Comparison of ENCODE assay signal across 18 cellular contexts in genomic region chr1:32232558-32233304, GRCh38.
DNase-seq lines count a peak whose midpoint lies in the region; ATAC-seq and TF ChIP-seq lines count a peak whose summit lies in the region.
"Had no signal": no experiment of that assay in that cellular context is flagged by ENCODE, and none has a peak within 500 bp of the region (broad histone marks: within the 10 kb centered on the region; RNA-seq: fewer than 3 reads in every experiment).

No MANE protein-coding gene starts in this region.

- H3K4me3 ChIP-seq in HEK293 (ENCODE audit: low read depth, low read length): no peak overlapping the region

- no peak overlapping the region for H3K4me3 Mint-ChIP-seq in memory B cell
- H3K4me3 Mint-ChIP-seq: activated T-helper 1 cell treated with anti-CD3 and anti-CD28 coated beads, Interleukin-12 subunit alpha, Interleukin-12 subunit beta, Interleukin-2, Interleukin-4 antibody, amounts not matched to agents 30 ng/mL and 10 ng/mL and 1 ng/mL, durations not matched to agents 14 hours and 24 hours and 36 hours; dendritic cell treated with granulocyte-macrophage colony-stimulating factor and Interleukin-4, amounts not matched to agents 40 ng/mL and 50 ng/mL, for 4 days had no signal

- H3K27ac ChIP-seq in HEK293 (ENCODE audit: extremely low read depth, low read depth, low read length): no peak overlapping the region
- peak overlapping the region; percentile 65 for H3K27ac ChIP-seq in RWPE1
- H3K27ac ChIP-seq: neutrophil had no signal

- POLR2A ChIA-PET in HEK293 (lab: Yijun Ruan, JAX): interaction anchor here (0.8 kb wide), 1 partner anchor 86 kb away, joined by 3 read pairs; no protein-coding TSS in a partner anchor
- POLR2A ChIA-PET in RWPE1 (lab: Yijun Ruan, JAX; ENCODE audit: low non-redundant PET): interaction anchor here (0.8 kb wide), 1 partner anchor 9 kb away, joined by 3 read pairs; no protein-coding TSS in a partner anchor

- peaks cover 20% of the 10 kb centered on the region for H3K36me3 Mint-ChIP-seq in memory B cell

- H3K36me3 ChIP-seq in HEK293 (ENCODE audit: control insufficient read depth in 2 of 2, insufficient read depth in 1 of 2, low read length in 2 of 2): peaks cover 21 to 56% of the 10 kb centered on the region in 2 experiments

- H3K9me3 Mint-ChIP-seq in memory B cell: no peaks in the 10 kb centered on the region
- H3K9me3 Mint-ChIP-seq: activated T-helper 1 cell treated with anti-CD3 and anti-CD28 coated beads, Interleukin-12 subunit alpha, Interleukin-12 subunit beta, Interleukin-2, Interleukin-4 antibody, amounts not matched to agents 30 ng/mL and 10 ng/mL and 1 ng/mL, durations not matched to agents 14 hours and 24 hours and 36 hours; dendritic cell treated with granulocyte-macrophage colony-stimulating factor and Interleukin-4, amounts not matched to agents 40 ng/mL and 50 ng/mL, for 4 days; IgD-negative memory B cell had no signal

- DNase-seq in DMS79 treated with DMSO at 0.1 percent for 48 hours (lab: John Stamatoyannopoulos, UW): peak; percentile 89
- DNase-seq in RWPE1 (ENCODE audit: low spot score): no peak
- no peak for DNase-seq in memory B cell (ENCODE audit: low spot score in 2 of 2)
- DNase-seq in activated CD4-positive, alpha-beta T cell treated with anti-CD3 and anti-CD28 coated beads, Interleukin-2, amount 50 U/mL, for 1 hour: no peak
- no peak for DNase-seq in T-helper 2 cell
- DNase-seq: activated CD4-positive, alpha-beta T cell treated with anti-CD3 and anti-CD28 coated beads for 1 hour; hippocampal formation; NCI-H1694 treated with DMSO at 0.1 percent for 48 hours; NCI-H446; small intestine; stimulated activated CD4-positive, alpha-beta T cell treated with anti-CD3 and anti-CD28 coated beads, Interleukin-2, amount 100 ng/mL, for 48 hours; trophoblast cell had no signal

- H3K27me3 Mint-ChIP-seq in memory B cell: no peaks in the 10 kb centered on the region
- H3K27me3 Mint-ChIP-seq: dendritic cell treated with granulocyte-macrophage colony-stimulating factor and Interleukin-4, amounts not matched to agents 40 ng/mL and 50 ng/mL, for 4 days; IgD-negative memory B cell had no signal

- CTCF ChIA-PET in HEK293 (lab: Yijun Ruan, JAX): interaction anchor here (0.6 kb wide), 1 partner anchor 13 kb away, joined by 3 read pairs; no protein-coding TSS in a partner anchor
- CTCF ChIA-PET in RWPE1 (lab: Yijun Ruan, JAX): interaction anchor here (1.0 kb wide), 1 partner anchor 16 kb away, joined by 3 read pairs; no protein-coding TSS in a partner anchor

- no peaks in the 10 kb centered on the region for H3K4me1 ChIP-seq in HEK293 (ENCODE audit: control insufficient read depth, insufficient read depth, low read length)

- TF ChIP-seq CTCF in HEK293 (tag by site-specific recombination; IDR thresholded peaks at IDR 0.05) (no peak), RWPE1 (conservative IDR thresholded peaks at IDR 0.05; ENCODE audit: low read depth) (no peak)

- peak overlapping the region; percentile 19 for H3K27ac Mint-ChIP-seq in memory B cell
- H3K27ac Mint-ChIP-seq: dendritic cell treated with granulocyte-macrophage colony-stimulating factor and Interleukin-4, amounts not matched to agents 40 ng/mL and 50 ng/mL, for 4 days had no signal

- ATAC-seq in memory B cell (ENCODE audit: low read depth) (no peak), GM21360 (IDR thresholded peaks at IDR 0.05; ENCODE audit: unreplicated experiment) (no peak)

- no peaks in the 10 kb centered on the region for H3K9me3 ChIP-seq in HEK293 (ENCODE audit: control insufficient read depth, insufficient read depth, low read depth, low read length)
- H3K9me3 ChIP-seq: neutrophil had no signal

- H3K4me1 Mint-ChIP-seq in memory B cell: peaks cover 4% of the 10 kb centered on the region

TF ChIP-seq in HEK293, 187 proteins besides CTCF, POLR2A, EP300 and RAD21 (continues in another document):
- TF ChIP-seq TRIM28 (IDR thresholded peaks at IDR 0.05; ENCODE audit: borderline replicate concordance, low read length) (no peak), ZNF600 (tag by site-specific recombination; IDR thresholded peaks at IDR 0.05) (peak; percentile 88), MZF1 (tag by site-specific recombination; IDR thresholded peaks at IDR 0.05; ENCODE audit: borderline replicate concordance) (no peak), SCRT2 (tag by site-specific recombination; IDR thresholded peaks at IDR 0.05) (peak; percentile 51; the same call in 1 of the 2 replicates), KLF9 (tag by site-specific recombination; IDR thresholded peaks at IDR 0.05; ENCODE audit: low read depth) (no peak), ZNF585B (tag by site-specific recombination; IDR thresholded peaks at IDR 0.05) (no peak), OSR2 (tag by site-specific recombination; IDR thresholded peaks at IDR 0.05) (peak; percentile 40; the same call in 1 of the 2 replicates), ZNF670 (tag by site-specific recombination; IDR thresholded peaks at IDR 0.05; ENCODE audit: low read depth) (no peak), ZNF645 (tag by site-specific recombination; IDR thresholded peaks at IDR 0.05) (no peak), ZNF146 (tag by site-specific recombination; IDR thresholded peaks at IDR 0.05) (no peak)
- TF ChIP-seq, protein P1, sequence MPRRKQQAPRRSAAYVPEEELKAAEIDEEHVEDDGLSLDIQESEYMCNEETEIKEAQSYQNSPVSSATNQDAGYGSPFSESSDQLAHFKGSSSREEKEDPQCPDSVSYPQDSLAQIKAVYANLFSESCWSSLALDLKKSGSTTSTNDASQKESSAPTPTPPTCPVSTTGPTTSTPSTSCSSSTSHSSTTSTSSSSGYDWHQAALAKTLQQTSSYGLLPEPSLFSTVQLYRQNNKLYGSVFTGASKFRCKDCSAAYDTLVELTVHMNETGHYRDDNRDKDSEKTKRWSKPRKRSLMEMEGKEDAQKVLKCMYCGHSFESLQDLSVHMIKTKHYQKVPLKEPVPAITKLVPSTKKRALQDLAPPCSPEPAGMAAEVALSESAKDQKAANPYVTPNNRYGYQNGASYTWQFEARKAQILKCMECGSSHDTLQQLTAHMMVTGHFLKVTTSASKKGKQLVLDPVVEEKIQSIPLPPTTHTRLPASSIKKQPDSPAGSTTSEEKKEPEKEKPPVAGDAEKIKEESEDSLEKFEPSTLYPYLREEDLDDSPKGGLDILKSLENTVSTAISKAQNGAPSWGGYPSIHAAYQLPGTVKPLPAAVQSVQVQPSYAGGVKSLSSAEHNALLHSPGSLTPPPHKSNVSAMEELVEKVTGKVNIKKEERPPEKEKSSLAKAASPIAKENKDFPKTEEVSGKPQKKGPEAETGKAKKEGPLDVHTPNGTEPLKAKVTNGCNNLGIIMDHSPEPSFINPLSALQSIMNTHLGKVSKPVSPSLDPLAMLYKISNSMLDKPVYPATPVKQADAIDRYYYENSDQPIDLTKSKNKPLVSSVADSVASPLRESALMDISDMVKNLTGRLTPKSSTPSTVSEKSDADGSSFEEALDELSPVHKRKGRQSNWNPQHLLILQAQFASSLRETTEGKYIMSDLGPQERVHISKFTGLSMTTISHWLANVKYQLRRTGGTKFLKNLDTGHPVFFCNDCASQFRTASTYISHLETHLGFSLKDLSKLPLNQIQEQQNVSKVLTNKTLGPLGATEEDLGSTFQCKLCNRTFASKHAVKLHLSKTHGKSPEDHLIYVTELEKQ (tag by site-specific recombination; IDR thresholded peaks at IDR 0.05; ENCODE audit: borderline replicate concordance): no peak
- TF ChIP-seq, protein P2, sequence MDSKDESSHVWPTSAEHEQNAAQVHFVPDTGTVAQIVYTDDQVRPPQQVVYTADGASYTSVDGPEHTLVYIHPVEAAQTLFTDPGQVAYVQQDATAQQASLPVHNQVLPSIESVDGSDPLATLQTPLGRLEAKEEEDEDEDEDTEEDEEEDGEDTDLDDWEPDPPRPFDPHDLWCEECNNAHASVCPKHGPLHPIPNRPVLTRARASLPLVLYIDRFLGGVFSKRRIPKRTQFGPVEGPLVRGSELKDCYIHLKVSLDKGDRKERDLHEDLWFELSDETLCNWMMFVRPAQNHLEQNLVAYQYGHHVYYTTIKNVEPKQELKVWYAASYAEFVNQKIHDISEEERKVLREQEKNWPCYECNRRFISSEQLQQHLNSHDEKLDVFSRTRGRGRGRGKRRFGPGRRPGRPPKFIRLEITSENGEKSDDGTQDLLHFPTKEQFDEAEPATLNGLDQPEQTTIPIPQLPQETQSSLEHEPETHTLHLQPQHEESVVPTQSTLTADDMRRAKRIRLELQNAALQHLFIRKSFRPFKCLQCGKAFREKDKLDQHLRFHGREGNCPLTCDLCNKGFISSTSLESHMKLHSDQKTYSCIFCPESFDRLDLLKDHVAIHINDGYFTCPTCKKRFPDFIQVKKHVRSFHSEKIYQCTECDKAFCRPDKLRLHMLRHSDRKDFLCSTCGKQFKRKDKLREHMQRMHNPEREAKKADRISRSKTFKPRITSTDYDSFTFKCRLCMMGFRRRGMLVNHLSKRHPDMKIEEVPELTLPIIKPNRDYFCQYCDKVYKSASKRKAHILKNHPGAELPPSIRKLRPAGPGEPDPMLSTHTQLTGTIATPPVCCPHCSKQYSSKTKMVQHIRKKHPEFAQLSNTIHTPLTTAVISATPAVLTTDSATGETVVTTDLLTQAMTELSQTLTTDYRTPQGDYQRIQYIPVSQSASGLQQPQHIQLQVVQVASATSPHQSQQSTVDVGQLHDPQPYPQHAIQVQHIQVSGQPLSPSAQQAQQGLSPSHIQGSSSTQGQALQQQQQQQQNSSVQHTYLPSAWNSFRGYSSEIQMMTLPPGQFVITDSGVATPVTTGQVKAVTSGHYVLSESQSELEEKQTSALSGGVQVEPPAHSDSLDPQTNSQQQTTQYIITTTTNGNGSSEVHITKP (tag by site-specific recombination; IDR thresholded peaks at IDR 0.05): peak; percentile 99
- TF ChIP-seq, protein P3, sequence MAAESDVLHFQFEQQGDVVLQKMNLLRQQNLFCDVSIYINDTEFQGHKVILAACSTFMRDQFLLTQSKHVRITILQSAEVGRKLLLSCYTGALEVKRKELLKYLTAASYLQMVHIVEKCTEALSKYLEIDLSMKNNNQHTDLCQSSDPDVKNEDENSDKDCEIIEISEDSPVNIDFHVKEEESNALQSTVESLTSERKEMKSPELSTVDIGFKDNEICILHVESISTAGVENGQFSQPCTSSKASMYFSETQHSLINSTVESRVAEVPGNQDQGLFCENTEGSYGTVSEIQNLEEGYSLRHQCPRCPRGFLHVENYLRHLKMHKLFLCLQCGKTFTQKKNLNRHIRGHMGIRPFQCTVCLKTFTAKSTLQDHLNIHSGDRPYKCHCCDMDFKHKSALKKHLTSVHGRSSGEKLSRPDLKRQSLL (tag by site-specific recombination; IDR thresholded peaks at IDR 0.05): no peak
